Comparison of ENCODE assay signal across 13 cellular contexts in the genomic region with DNA sequence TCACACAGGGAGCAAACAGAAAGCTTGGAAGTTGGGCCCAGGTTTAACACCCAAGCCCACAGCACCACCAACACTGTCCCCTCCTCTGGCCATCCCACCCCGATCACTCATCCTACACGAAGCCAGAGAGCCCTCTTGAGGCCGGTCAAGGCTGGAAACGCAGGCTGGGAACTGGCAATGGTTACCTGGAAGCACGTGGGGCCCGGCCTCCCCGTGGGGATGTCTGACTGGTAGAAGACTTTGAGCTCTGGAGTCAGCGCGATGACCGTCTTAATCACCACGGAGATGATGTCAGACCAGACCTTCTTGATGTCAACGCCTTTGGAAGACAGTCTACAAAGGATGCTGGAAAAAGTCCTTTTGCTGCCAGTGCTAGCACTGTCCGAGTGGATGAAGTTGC.
DNase-seq lines count a peak whose midpoint lies in the region; ATAC-seq, FAIRE-seq and TF ChIP-seq lines count a peak whose summit lies in the region.
"Had no signal": no experiment of that assay in that cellular context is flagged by ENCODE, and none has a peak within 500 bp of the region (broad histone marks: within the 10 kb centered on the region; RNA-seq: fewer than 3 reads in every experiment).

No MANE protein-coding gene starts in this region.

- TF ChIP-seq EP300 in neural cell (conservative IDR thresholded peaks at IDR 0.05; ENCODE audit: poor library complexity, severe bottlenecking): no peak

- no peak for ATAC-seq in pancreas
- ATAC-seq: activated T-helper 17 cell treated with anti-CD3 and anti-CD28 coated beads, Interleukin-2, amount 50 U/mL, for 72 hours had no signal

- H3K4me3 ChIP-seq in BE2C (ENCODE audit: low read depth, low read length) (no peak overlapping the region), MG63 (no peak overlapping the region), endodermal cell (ENCODE audit: low read length) (no peak overlapping the region), neural cell (ENCODE audit: low read length) (no peak overlapping the region), pancreas (no peak overlapping the region)
- H3K4me3 ChIP-seq: thyroid gland had no signal

- H3K9ac ChIP-seq in endodermal cell (ENCODE audit: extremely low read depth, low read length, poor library complexity, severe bottlenecking): no peak overlapping the region
- no peak overlapping the region for H3K9ac ChIP-seq in neural cell (ENCODE audit: low read length)

- H3K4me2 ChIP-seq in neural cell (ENCODE audit: low read length): no peak overlapping the region

- H2AFZ ChIP-seq in neural cell (ENCODE audit: low read depth, low read length): no peak overlapping the region

- no peaks in the 10 kb centered on the region for H4K20me1 ChIP-seq in neural cell (ENCODE audit: insufficient read depth)

- H3K27me3 ChIP-seq in BE2C (no peaks in the 10 kb centered on the region), MG63 (no peaks in the 10 kb centered on the region), endodermal cell (ENCODE audit: control insufficient read depth, insufficient read depth, low read length, poor library complexity, severe bottlenecking) (peaks cover 26% of the 10 kb centered on the region), neural cell (ENCODE audit: insufficient read depth, low read depth, low read length) (no peaks in the 10 kb centered on the region), pancreas (no peaks in the 10 kb centered on the region)
- H3K27me3 ChIP-seq: thyroid gland had no signal

- no peaks in the 10 kb centered on the region for H3K9me2 ChIP-seq in neural cell (ENCODE audit: insufficient read depth, low read length)

- FAIRE-seq in pancreas (lab: Jason Lieb, UNC): no peak
- FAIRE-seq: frontal cortex had no signal

- no peaks in the 10 kb centered on the region for H3K4me1 Mint-ChIP-seq in endodermal cell

- H3K36me3 ChIP-seq in BE2C: no peaks in the 10 kb centered on the region
- H3K36me3 ChIP-seq in MG63: no peaks in the 10 kb centered on the region
- no peaks in the 10 kb centered on the region for H3K36me3 ChIP-seq in endodermal cell (ENCODE audit: control insufficient read depth, insufficient read depth, low read length)
- no peaks in the 10 kb centered on the region for H3K36me3 ChIP-seq in neural cell (ENCODE audit: insufficient read depth, low read length)
- no peaks in the 10 kb centered on the region for H3K36me3 ChIP-seq in pancreas
- H3K36me3 ChIP-seq: thyroid gland had no signal

- H3K27ac ChIP-seq in endodermal cell (ENCODE audit: low read depth, low read length) (no peak overlapping the region), neural cell (ENCODE audit: low read length) (no peak overlapping the region), pancreas (no peak overlapping the region)
- H3K27ac ChIP-seq: thyroid gland had no signal

- 39 to 40% methylated on average over 13 of the region's 13 CpGs for WGBS in endodermal cell (ENCODE audit: insufficient coverage in 1 of 2, insufficient read length in 1 of 2), 2 experiments
- WGBS in pancreas, 2 donors: 84% methylated on average over 13 of the region's 13 CpGs

- intact Hi-C loops in pancreas (cut with DNase I): loop anchor here in 1 of 3 donors (5.0 kb wide), 1 partner anchor 302 kb away; no protein-coding TSS in a partner anchor

- H3K9me3 Mint-ChIP-seq in endodermal cell: no peaks in the 10 kb centered on the region
- H3K9me3 Mint-ChIP-seq: activated T-helper 17 cell treated with anti-CD3 and anti-CD28 coated beads, Interleukin-2, amount 50 U/mL, for 72 hours had no signal

- no peak overlapping the region for H3K4me3 Mint-ChIP-seq in endodermal cell
- H3K4me3 Mint-ChIP-seq: activated T-helper 17 cell treated with anti-CD3 and anti-CD28 coated beads, Interleukin-2, amount 50 U/mL, for 72 hours had no signal

- TF ChIP-seq CTCF in BE2C (IDR thresholded peaks at IDR 0.05; ENCODE audit: low read depth, low read length): peak; percentile 37
- peak; percentile 78 for TF ChIP-seq CTCF in endodermal cell (conservative IDR thresholded peaks at IDR 0.05)
- peak; percentile 23 for TF ChIP-seq CTCF in neural cell (IDR thresholded peaks at IDR 0.05; ENCODE audit: poor library complexity, severe bottlenecking)
- no peak for TF ChIP-seq CTCF in pancreas (IDR thresholded peaks at IDR 0.05)

- no peak overlapping the region for H3K27ac Mint-ChIP-seq in endodermal cell
- H3K27ac Mint-ChIP-seq: activated T-helper 17 cell treated with anti-CD3 and anti-CD28 coated beads, Interleukin-2, amount 50 U/mL, for 72 hours had no signal

- no peaks in the 10 kb centered on the region for H3F3A ChIP-seq in neural cell (ENCODE audit: insufficient read depth, low read length, poor library complexity, severe bottlenecking)

- peak; percentile 40 for TF ChIP-seq RAD21 in neural cell (conservative IDR thresholded peaks at IDR 0.05)

- H3K9me3 ChIP-seq in BE2C: no peaks in the 10 kb centered on the region
- no peaks in the 10 kb centered on the region for H3K9me3 ChIP-seq in MG63
- H3K9me3 ChIP-seq in endodermal cell (ENCODE audit: control insufficient read depth, low read length): no peaks in the 10 kb centered on the region
- no peaks in the 10 kb centered on the region for H3K9me3 ChIP-seq in neural cell (ENCODE audit: low read length)
- no peaks in the 10 kb centered on the region for H3K9me3 ChIP-seq in pancreas
- H3K9me3 ChIP-seq: thyroid gland had no signal

- no peaks in the 10 kb centered on the region for H3K4me1 ChIP-seq in BE2C
- H3K4me1 ChIP-seq in endodermal cell (ENCODE audit: control insufficient read depth, insufficient read depth, low read length): no peaks in the 10 kb centered on the region
- H3K4me1 ChIP-seq in pancreas: peaks cover 7 to 14% (median 13%) of the 10 kb centered on the region in 3 donors

- H3K27me3 Mint-ChIP-seq in endodermal cell (ENCODE audit: insufficient read depth): peaks cover 32% of the 10 kb centered on the region
- H3K27me3 Mint-ChIP-seq: activated T-helper 17 cell treated with anti-CD3 and anti-CD28 coated beads, Interleukin-2, amount 50 U/mL, for 72 hours had no signal

- DNase-seq in BE2C: peak; percentile 29
- DNase-seq in MG63: peak; percentile 9
- peak; percentile 93 for DNase-seq in endodermal cell
- DNase-seq in SKM-1 (lab: John Stamatoyannopoulos, UW; ENCODE audit: unreplicated experiment): no peak
- no peak for DNase-seq in pancreas
- DNase-seq in activated gamma-delta T cell (lab: John Stamatoyannopoulos, UW): no peak
- no peak for DNase-seq in GM19238 (ENCODE audit: insufficient read length, low spot score)
- DNase-seq: activated CD4-positive, alpha-beta T cell treated with anti-CD3 and anti-CD28 coated beads for 1 hour; NCI-H446 had no signal

- H3K79me2 ChIP-seq in neural cell (replicated peaks; ENCODE audit: insufficient read depth, low read length): no peaks in the 10 kb centered on the region

- no peaks in the 10 kb centered on the region for H3K36me3 Mint-ChIP-seq in endodermal cell (ENCODE audit: low read depth)

TF ChIP-seq in neural cell, 6 proteins besides CTCF, POLR2A, EP300 and RAD21:
- TF ChIP-seq SMC3 (conservative IDR thresholded peaks at IDR 0.05; ENCODE audit: poor library complexity) (peak; percentile 27), MXI1 (conservative IDR thresholded peaks at IDR 0.05; ENCODE audit: poor library complexity, severe bottlenecking) (no peak)

Comparison
In these comparisons a context has a peak if more than half of its experiments do, and no peak if none do; other contexts are left out.
1. DNase-seq: peak in BE2C (single experiment), MG63 (single experiment) and endodermal cell (single experiment); none in SKM-1 (single experiment), pancreas (0 of 6), activated gamma-delta T cell (single experiment) and GM19238 (single experiment).
2. CTCF ChIP-seq: peak in BE2C (single experiment), endodermal cell (single experiment) and neural cell (single experiment); none in pancreas (0 of 4).